In genomic region chr9:93450817-93451761, GRCh38 we compare ENCODE assay signal across 8 cellular contexts.
DNase-seq lines count a peak whose midpoint lies in the region; ATAC-seq and TF ChIP-seq lines count a peak whose summit lies in the region.

TSS of gene FAM120A (plus strand) at chr9:93451685. CDS start at chr9:93451916, 231 bp downstream.

- CTCF ChIA-PET in AG04449 (lab: Yijun Ruan, JAX), result interaction anchor here (1.0 to 4.2 kb wide), 3 partner anchors 14 to 139 kb away, joined by 3 to 24 read pairs (median 16); no protein-coding TSS in a partner anchor

- ATAC-seq in GM18867 (IDR thresholded peaks at IDR 0.05; ENCODE audit: unreplicated experiment), result peak; percentile 62
- peak; percentile 49 for ATAC-seq in HG03108 (IDR thresholded peaks at IDR 0.05; ENCODE audit: unreplicated experiment)

- DNase-seq in AG04449 (ENCODE audit: low read depth, low spot score) (no peak), NCI-H226 (peak; percentile 71)
- peak; percentile 64 to 71 for DNase-seq in activated CD4-positive, alpha-beta T cell treated with anti-CD3 and anti-CD28 coated beads for 4 hours
- DNase-seq in stimulated activated CD4-positive, alpha-beta T cell treated with anti-CD3 and anti-CD28 coated beads, Interleukin-1b, Interleukin-23, amount 100 ng/mL, for 24 hours (ENCODE audit: low read depth in 4 of 4, low spot score in 1 of 4), result peak; percentile 30 to 63 (median 52)

- H3K4me3 ChIP-seq in AG04449 (ENCODE audit: low read depth, low read length), result peak within 1 kb of the TSS; percentile 84

- POLR2A ChIA-PET in AG04449 (lab: Yijun Ruan, JAX), result no interaction called here

- no peak for TF ChIP-seq CTCF in AG04449 (IDR thresholded peaks at IDR 0.05; ENCODE audit: insufficient read depth, low read length, missing control alignments)

- H3K27me3 ChIP-seq in layer of hippocampus (ENCODE audit: control insufficient read depth, insufficient read depth, low read length), result no peaks in the 10 kb centered on the region

- peak within 1 kb of the TSS; percentile 91 for H3K27ac ChIP-seq in cingulate gyrus (ENCODE audit: low read depth, low read length)
- peak within 1 kb of the TSS; percentile 93 for H3K27ac ChIP-seq in layer of hippocampus (ENCODE audit: low read depth, low read length)
